ENCODE assay signal across 26 cellular contexts in the genomic region with DNA sequence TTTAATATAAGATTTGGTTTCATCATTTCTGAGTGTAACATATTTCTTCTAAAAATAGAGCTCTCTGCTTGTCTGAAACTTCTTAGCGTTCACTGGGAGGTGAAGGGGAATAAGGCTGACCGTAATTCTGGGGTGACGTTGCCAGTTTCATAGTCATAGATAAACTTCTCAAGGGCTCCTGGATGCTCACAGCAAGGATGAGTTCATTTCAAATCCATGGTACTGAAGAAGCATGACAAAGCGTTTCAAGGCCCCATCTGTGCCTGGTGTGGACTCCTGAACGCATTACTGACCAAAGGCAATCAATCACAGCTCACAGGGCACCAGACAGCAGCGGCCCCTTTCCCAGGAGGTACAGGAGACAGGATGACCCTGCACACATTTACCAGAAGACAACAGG. TPM values are rescaled to one million over a fixed set of nuclear protein-coding genes. Genes with fewer than 3 reads are reported as not detected.
DNase-seq lines count a peak whose midpoint lies in the region; ATAC-seq and TF ChIP-seq lines count a peak whose summit lies in the region.
"Had no signal": no experiment of that assay in that cellular context is flagged by ENCODE, and none has a peak within 500 bp of the region (broad histone marks: within the 10 kb centered on the region; RNA-seq: fewer than 3 reads in every experiment).

No MANE protein-coding gene starts in this region.

- no peaks in the 10 kb centered on the region for H3K27me3 Mint-ChIP-seq in activated naive CD4-positive, alpha-beta T cell treated with anti-CD3 and anti-CD28 coated beads, Interleukin-2, amount 10 ng/mL, durations not matched to agents 7 days and 5 days
- H3K27me3 Mint-ChIP-seq in activated T-helper 17 cell treated with anti-CD3 and anti-CD28 coated beads, Interleukin-2, amount 50 U/mL, for 72 hours = no peaks in the 10 kb centered on the region
- H3K27me3 Mint-ChIP-seq: activated naive CD8-positive, alpha-beta T cell treated with anti-CD3 and anti-CD28 coated beads, Interleukin-2, amount 10 ng/mL, durations not matched to agents 7 days and 5 days; dendritic cell treated with granulocyte-macrophage colony-stimulating factor and Interleukin-4, amounts not matched to agents 40 ng/mL and 50 ng/mL, for 4 days; naive B cell had no signal

- peak overlapping the region; percentile 46 to 55 for H3K27ac Mint-ChIP-seq in activated naive CD4-positive, alpha-beta T cell treated with anti-CD3 and anti-CD28 coated beads, Interleukin-2, amount 50 U/mL, for 72 hours
- no peak overlapping the region for H3K27ac Mint-ChIP-seq in activated naive CD4-positive, alpha-beta T cell treated with anti-CD3 and anti-CD28 coated beads, Interleukin-2, amount 10 ng/mL, durations not matched to agents 7 days and 5 days
- H3K27ac Mint-ChIP-seq in activated T-helper 17 cell treated with anti-CD3 and anti-CD28 coated beads, Interleukin-2, amount 50 U/mL, for 72 hours = peak overlapping the region; percentile 0
- H3K27ac Mint-ChIP-seq: dendritic cell treated with granulocyte-macrophage colony-stimulating factor and Interleukin-4, amounts not matched to agents 40 ng/mL and 50 ng/mL, for 4 days; T-helper 1 cell treated with Interleukin-12 subunit alpha and Interleukin-12 subunit beta and Interleukin-4 antibody, amounts not matched to agents 30 μg/mL and 1 μg/mL, for 36 hours had no signal

- TF ChIP-seq EP300 in gastroesophageal sphincter (IDR thresholded peaks at IDR 0.05) = no peak

- no peak for ATAC-seq in activated naive CD4-positive, alpha-beta T cell treated with anti-CD3 and anti-CD28 coated beads, Interleukin-2, amount 50 U/mL, for 72 hours
- ATAC-seq in activated T-helper 17 cell treated with anti-CD3 and anti-CD28 coated beads, Interleukin-2, amount 50 U/mL, for 72 hours (replicated peaks) = no peak
- ATAC-seq in gastroesophageal sphincter = peak; percentile 47

- peaks cover 2% of the 10 kb centered on the region for H3K4me1 Mint-ChIP-seq in activated naive CD4-positive, alpha-beta T cell treated with anti-CD3 and anti-CD28 coated beads, Interleukin-2, amount 10 ng/mL, durations not matched to agents 7 days and 5 days
- no peaks in the 10 kb centered on the region for H3K4me1 Mint-ChIP-seq in activated T-helper 17 cell treated with anti-CD3 and anti-CD28 coated beads, Interleukin-2, amount 50 U/mL, for 72 hours
- H3K4me1 Mint-ChIP-seq: naive B cell had no signal

- H3K36me3 Mint-ChIP-seq in activated naive CD4-positive, alpha-beta T cell treated with anti-CD3 and anti-CD28 coated beads, Interleukin-2, amount 50 U/mL, for 72 hours = peaks cover 12 to 17% of the 10 kb centered on the region in 2 donors
- H3K36me3 Mint-ChIP-seq in activated naive CD4-positive, alpha-beta T cell treated with anti-CD3 and anti-CD28 coated beads, Interleukin-2, amount 10 ng/mL, durations not matched to agents 7 days and 5 days = peaks cover 51% of the 10 kb centered on the region
- peaks cover 63% of the 10 kb centered on the region for H3K36me3 Mint-ChIP-seq in activated T-helper 17 cell treated with anti-CD3 and anti-CD28 coated beads, Interleukin-2, amount 50 U/mL, for 72 hours (ENCODE audit: low read depth)

- WGBS in gastroesophageal sphincter (ENCODE audit: low coverage in 1 of 2), 2 donors = 61 to 80% methylated on average over 3 to 4 of the region's 6 CpGs

- H3K9me3 ChIP-seq in gastroesophageal sphincter (no peaks in the 10 kb centered on the region), stomach smooth muscle (ENCODE audit: control insufficient read depth in 2 of 2, low read length in 2 of 2) (no peaks in the 10 kb centered on the region)
- H3K9me3 ChIP-seq: BLaER1 treated with 17β-estradiol and CSF1 and Interleukin-3, amounts not matched to agents 10 nM and 100 nM; SJSA1; suprapubic skin had no signal

- H3K4me1 ChIP-seq in gastroesophageal sphincter (peaks cover 0 to 19% (median 11%) of the 10 kb centered on the region in 3 donors), stomach smooth muscle (ENCODE audit: control insufficient read depth, insufficient read depth, low read length) (peaks cover 39% of the 10 kb centered on the region)
- H3K4me1 ChIP-seq: parathyroid adenoma, SJSA1 had no signal

- H3K27ac ChIP-seq in gastroesophageal sphincter (peak overlapping the region in 3 of 4 donors; percentile 61 to 75 (median 69)), stomach smooth muscle (ENCODE audit: low read length) (peak overlapping the region; percentile 80), caudate nucleus (ENCODE audit: low read depth, low read length) (no peak overlapping the region)
- H3K27ac ChIP-seq: hepatocyte, parathyroid adenoma, SJSA1, suprapubic skin had no signal

- H3K4me3 Mint-ChIP-seq in activated naive CD4-positive, alpha-beta T cell treated with anti-CD3 and anti-CD28 coated beads, Interleukin-2, amount 10 ng/mL, durations not matched to agents 7 days and 5 days = no peak overlapping the region
- no peak overlapping the region for H3K4me3 Mint-ChIP-seq in activated T-helper 17 cell treated with anti-CD3 and anti-CD28 coated beads, Interleukin-2, amount 50 U/mL, for 72 hours
- H3K4me3 Mint-ChIP-seq: activated naive CD8-positive, alpha-beta T cell treated with anti-CD3 and anti-CD28 coated beads, Interleukin-2, amount 10 ng/mL, durations not matched to agents 7 days and 5 days; dendritic cell treated with granulocyte-macrophage colony-stimulating factor and Interleukin-4, amounts not matched to agents 40 ng/mL and 50 ng/mL, for 4 days; naive B cell; T-helper 1 cell treated with Interleukin-12 subunit alpha and Interleukin-12 subunit beta and Interleukin-4 antibody, amounts not matched to agents 30 μg/mL and 1 μg/mL, for 36 hours had no signal

- CTCF ChIA-PET in activated naive CD4-positive, alpha-beta T cell treated with anti-CD3 and anti-CD28 coated beads, Interleukin-2, amount 10 ng/mL, durations not matched to agents 7 days and 5 days (lab: Charles Lee) = no interaction called here

- peak overlapping the region in 1 of 2 donors; percentile 64 for H3K9ac ChIP-seq in stomach smooth muscle (ENCODE audit: low read length in 2 of 2)
- H3K9ac ChIP-seq: parathyroid adenoma had no signal

- H3K4me3 ChIP-seq in gastroesophageal sphincter (no peak overlapping the region), stomach smooth muscle (ENCODE audit: low read length in 2 of 2) (no peak overlapping the region)
- H3K4me3 ChIP-seq: BLaER1 treated with 17β-estradiol and CSF1 and Interleukin-3, amounts not matched to agents 10 nM and 100 nM; hepatocyte; SJSA1; suprapubic skin had no signal

- no peak for DNase-seq in activated naive CD4-positive, alpha-beta T cell treated with anti-CD3 and anti-CD28 coated beads, Interleukin-2, amount 50 U/mL, for 72 hours (ENCODE audit: low spot score in 2 of 2)
- no peak for DNase-seq in activated naive CD4-positive, alpha-beta T cell treated with anti-CD3 and anti-CD28 coated beads, Interleukin-2, amount 10 ng/mL, durations not matched to agents 7 days and 5 days
- DNase-seq in NCI-H526 (lab: John Stamatoyannopoulos, UW) (no peak), RKO (ENCODE audit: low spot score) (no peak), caudate nucleus (lab: John Stamatoyannopoulos, UW) (no peak)
- DNase-seq: activated CD4-positive, alpha-beta T cell treated with anti-CD3 and anti-CD28 coated beads, Interleukin-2, amount 50 U/mL, for 48 hours; activated naive CD8-positive, alpha-beta T cell treated with anti-CD3 and anti-CD28 coated beads, Interleukin-2, amount 10 ng/mL, durations not matched to agents 7 days and 5 days; foreskin fibroblast; HCEC 1CT; MM.1S; naive B cell; NCI-H1436; NCI-H2171 treated with DMSO at 0.1 percent for 48 hours; NCI-H69; OCI-M1 had no signal

- peaks cover 3 to 65% of the 10 kb centered on the region in 2 donors for H3K36me3 ChIP-seq in gastroesophageal sphincter
- H3K36me3 ChIP-seq in stomach smooth muscle (ENCODE audit: control insufficient read depth in 2 of 2, insufficient read depth in 2 of 2, low read length in 2 of 2) = peaks cover 30 to 40% of the 10 kb centered on the region in 2 donors

- no peaks in the 10 kb centered on the region for H3K27me3 ChIP-seq in gastroesophageal sphincter
- no peaks in the 10 kb centered on the region for H3K27me3 ChIP-seq in stomach smooth muscle (ENCODE audit: control insufficient read depth in 1 of 2, insufficient read depth in 2 of 2, low read length in 2 of 2)
- H3K27me3 ChIP-seq: BLaER1 treated with 17β-estradiol and CSF1 and Interleukin-3, amounts not matched to agents 10 nM and 100 nM; hepatocyte; SJSA1; suprapubic skin had no signal

- no peaks in the 10 kb centered on the region for H3K9me3 Mint-ChIP-seq in activated naive CD4-positive, alpha-beta T cell treated with anti-CD3 and anti-CD28 coated beads, Interleukin-2, amount 50 U/mL, for 72 hours
- no peaks in the 10 kb centered on the region for H3K9me3 Mint-ChIP-seq in activated naive CD4-positive, alpha-beta T cell treated with anti-CD3 and anti-CD28 coated beads, Interleukin-2, amount 10 ng/mL, durations not matched to agents 7 days and 5 days
- H3K9me3 Mint-ChIP-seq in activated T-helper 17 cell treated with anti-CD3 and anti-CD28 coated beads, Interleukin-2, amount 50 U/mL, for 72 hours = no peaks in the 10 kb centered on the region
- H3K9me3 Mint-ChIP-seq: activated naive CD8-positive, alpha-beta T cell treated with anti-CD3 and anti-CD28 coated beads, Interleukin-2, amount 10 ng/mL, durations not matched to agents 7 days and 5 days; dendritic cell treated with granulocyte-macrophage colony-stimulating factor and Interleukin-4, amounts not matched to agents 40 ng/mL and 50 ng/mL, for 4 days; naive B cell; T-helper 1 cell treated with Interleukin-12 subunit alpha and Interleukin-12 subunit beta and Interleukin-4 antibody, amounts not matched to agents 30 μg/mL and 1 μg/mL, for 36 hours had no signal

- TF ChIP-seq CTCF in gastroesophageal sphincter (IDR thresholded peaks at IDR 0.05) = no peak

- TF ChIP-seq POLR2A in gastroesophageal sphincter (IDR thresholded peaks at IDR 0.05) = no peak

RNA-seq across cellular contexts. Expression of gene EVPL, which starts 12.0 kb away (rescaled TPM):
- total RNA-seq in activated naive CD4-positive, alpha-beta T cell treated with anti-CD3 and anti-CD28 coated beads, Interleukin-2, amount 50 U/mL, for 72 hours = 1 to 10 TPM in 1 of 2 donors, under 1 TPM in 1; 0.34 to 1.5 TPM
- under 1 TPM in 1 of 2 donors, not detected in 1; 0.11 TPM for total RNA-seq in activated T-helper 17 cell treated with anti-CD3 and anti-CD28 coated beads, Interleukin-2, amount 50 U/mL, for 72 hours
- 1 to 10 TPM; 1.3 to 6.1 (median 3.1) TPM for total RNA-seq in gastroesophageal sphincter
- total RNA-seq: SJSA1 had no signal

RNA-seq across cellular contexts. Expression of gene SRP68, which starts 33.2 kb away (rescaled TPM):
- total RNA-seq in activated naive CD4-positive, alpha-beta T cell treated with anti-CD3 and anti-CD28 coated beads, Interleukin-2, amount 50 U/mL, for 72 hours = 100 to 1,000 TPM in 1 of 2 donors, 10 to 100 TPM in 1; 78.8 to 162 TPM
- 100 to 1,000 TPM; 109 to 117 TPM for total RNA-seq in activated T-helper 17 cell treated with anti-CD3 and anti-CD28 coated beads, Interleukin-2, amount 50 U/mL, for 72 hours
- total RNA-seq in gastroesophageal sphincter = 10 to 100 TPM; 43.0 to 63.8 (median 48.7) TPM

RNA-seq across cellular contexts. Expression of gene GALR2, which starts 35.5 kb away (rescaled TPM):
- 10 to 100 TPM in 1 of 2 donors, 1 to 10 TPM in 1; 6.2 to 14.6 TPM for total RNA-seq in activated naive CD4-positive, alpha-beta T cell treated with anti-CD3 and anti-CD28 coated beads, Interleukin-2, amount 50 U/mL, for 72 hours
- 10 to 100 TPM in 1 of 2 donors, 1 to 10 TPM in 1; 7.5 to 14.8 TPM for total RNA-seq in activated T-helper 17 cell treated with anti-CD3 and anti-CD28 coated beads, Interleukin-2, amount 50 U/mL, for 72 hours
- total RNA-seq in gastroesophageal sphincter = not detected
- total RNA-seq: activated naive CD8-positive, alpha-beta T cell treated with anti-CD3 and anti-CD28 coated beads, Interleukin-2, amount 10 ng/mL, durations not matched to agents 7 days and 5 days; bronchial epithelial cell; hepatocyte had no signal

RNA-seq across cellular contexts. Expression of gene CDK3, which starts 38.5 kb away (rescaled TPM):
- 1 to 10 TPM; 6.9 to 8.3 TPM for total RNA-seq in activated naive CD4-positive, alpha-beta T cell treated with anti-CD3 and anti-CD28 coated beads, Interleukin-2, amount 50 U/mL, for 72 hours
- 1 to 10 TPM; 8.0 to 9.0 TPM for total RNA-seq in activated T-helper 17 cell treated with anti-CD3 and anti-CD28 coated beads, Interleukin-2, amount 50 U/mL, for 72 hours
- total RNA-seq in gastroesophageal sphincter = 1 to 10 TPM in 3 of 4 donors, not detected in 1; 1.2 to 5.6 (median 2.3) TPM

RNA-seq across cellular contexts. Expression of gene ZACN, which starts 39.9 kb away (rescaled TPM):
- 10 to 100 TPM in 1 of 2 donors, 1 to 10 TPM in 1; 6.8 to 15.7 TPM for total RNA-seq in activated naive CD4-positive, alpha-beta T cell treated with anti-CD3 and anti-CD28 coated beads, Interleukin-2, amount 50 U/mL, for 72 hours
- 10 to 100 TPM in 1 of 2 donors, 1 to 10 TPM in 1; 6.5 to 13.5 TPM for total RNA-seq in activated T-helper 17 cell treated with anti-CD3 and anti-CD28 coated beads, Interleukin-2, amount 50 U/mL, for 72 hours
- not detected for total RNA-seq in gastroesophageal sphincter
- total RNA-seq: activated naive CD8-positive, alpha-beta T cell treated with anti-CD3 and anti-CD28 coated beads, Interleukin-2, amount 10 ng/mL, durations not matched to agents 7 days and 5 days; bronchial epithelial cell; hepatocyte; SJSA1; suprapubic skin had no signal

Comparison
In these comparisons a context has a peak if more than half of its experiments do, and no peak if none do; other contexts are left out.
1. RNA of gene GALR2, which starts 35.5 kb away (total RNA-seq): 7.5 to 14.8 TPM in activated T-helper 17 cell treated with anti-CD3 and anti-CD28 coated beads, Interleukin-2, amount 50 U/mL, for 72 hours and 6.2 to 14.6 TPM in activated naive CD4-positive, alpha-beta T cell treated with anti-CD3 and anti-CD28 coated beads, Interleukin-2, amount 50 U/mL, for 72 hours; not detected in gastroesophageal sphincter; every median in the first group is over 4 times any median in the second.